ENCODE assay signal across 8 cellular contexts in genomic region chr20:58891076-58891685, GRCh38. TPM values are rescaled to one million over a fixed set of nuclear protein-coding genes. Genes with fewer than 3 reads are reported as not detected.
DNase-seq lines count a peak whose midpoint lies in the region; ATAC-seq and TF ChIP-seq lines count a peak whose summit lies in the region.

No MANE protein-coding gene starts in this region.

- BruUV-seq in Caco-2 (replicated peaks; lab: Mats Ljungman, UMichigan): no TSS peak

- WGBS in right lobe of liver (ENCODE audit: insufficient coverage, low coverage, low lambda C conversion rate, missing lambda C conversion rate): 3% methylated on average over 6 of the region's 99 CpGs

- H3K36me3 Mint-ChIP-seq in Caco-2 (ENCODE audit: insufficient read depth, unreplicated experiment): peaks cover 51% of the 10 kb centered on the region

- no peaks in the 10 kb centered on the region for H3K27me3 ChIP-seq in Caco-2 (replicated peaks; ENCODE audit: control insufficient read depth, insufficient read depth, low read length)
- H3K27me3 ChIP-seq in right lobe of liver: no peaks in the 10 kb centered on the region

- H3K9me3 ChIP-seq in Caco-2 (no peaks in the 10 kb centered on the region), right lobe of liver (no peaks in the 10 kb centered on the region)

- peak overlapping the region; percentile 85 for H3K27ac ChIP-seq in cingulate gyrus (ENCODE audit: low read depth, low read length)
- H3K27ac ChIP-seq in right lobe of liver: peak overlapping the region; percentile 67 to 89 (median 81)

- DNase-seq in Caco-2: peak; percentile 85 to 90
- DNase-seq in NCI-H1105 treated with DMSO at 0.1 percent for 48 hours (lab: John Stamatoyannopoulos, UW): peak; percentile 72
- peak; percentile 74 for DNase-seq in activated CD4-positive, alpha-beta T cell treated with anti-CD3 and anti-CD28 coated beads for 48 hours
- peak; percentile 78 to 85 (median 84) for DNase-seq in right lobe of liver
- DNase-seq in stimulated activated CD4-positive, alpha-beta T cell treated with anti-CD3 and anti-CD28 coated beads, Interleukin-4, amount 100 ng/mL, for 4 hours: peak; percentile 73 to 78

- peak; percentile 22 for ATAC-seq in GM21825 (IDR thresholded peaks at IDR 0.05; ENCODE audit: unreplicated experiment)
- ATAC-seq in right lobe of liver: peak; percentile 40 to 59 (median 57)
- ATAC-seq in GM18519 (IDR thresholded peaks at IDR 0.05; ENCODE audit: low FRiP score, unreplicated experiment): no peak

- POLR2A ChIA-PET in Caco-2 (lab: Charles Lee): interaction anchor here (0.5 to 1.1 kb wide), 6 partner anchors 12 to 282 kb away, joined by 3 to 7 read pairs (median 4); partner anchors contain the start of gene ATP5F1E

- intact Hi-C loops in Caco-2 (cut with micrococcal nuclease; ENCODE audit: unreplicated experiment): loop anchor here (2.0 kb wide), 1 partner anchor 142 kb away; the partner anchor contains the start of gene ATP5F1E
- intact Hi-C loops in right lobe of liver (cut with DNase I): loop anchor here in 1 of 2 donors (10.0 kb wide), 2 partner anchors 124 to 154 kb away; partner anchors contain the start of genes PRELID3B and TUBB1

- peak; percentile 78 for TF ChIP-seq POLR2A in right lobe of liver (IDR thresholded peaks at IDR 0.05)

- H3K4me1 Mint-ChIP-seq in Caco-2 (ENCODE audit: low read depth, unreplicated experiment): peaks cover 11% of the 10 kb centered on the region

- peak overlapping the region; percentile 99 for H3K4me3 Mint-ChIP-seq in Caco-2 (ENCODE audit: unreplicated experiment)

- H3K9me3 Mint-ChIP-seq in Caco-2 (ENCODE audit: unreplicated experiment): no peaks in the 10 kb centered on the region

- no peaks in the 10 kb centered on the region for H3K27me3 Mint-ChIP-seq in Caco-2 (ENCODE audit: insufficient read depth, unreplicated experiment)

- H3K36me3 ChIP-seq in Caco-2 (ENCODE audit: control insufficient read depth, insufficient read depth, low read length): no peaks in the 10 kb centered on the region
- H3K36me3 ChIP-seq in right lobe of liver: no peaks in the 10 kb centered on the region

- H3K27ac Mint-ChIP-seq in Caco-2 (ENCODE audit: unreplicated experiment): peak overlapping the region; percentile 95

- H3K4me3 ChIP-seq in Caco-2 (ENCODE audit: low read depth, low read length) (peak overlapping the region; percentile 98), right lobe of liver (peak overlapping the region; percentile 44 to 71 (median 54))

- TF ChIP-seq CTCF in Caco-2 (IDR thresholded peaks at IDR 0.05; ENCODE audit: insufficient read depth in 1 of 2, low read depth in 1 of 2, low read length in 1 of 2, severe bottlenecking in 1 of 2, unreplicated experiment in 1 of 2) (no peak), right lobe of liver (IDR thresholded peaks at IDR 0.05) (no peak)

- H3K4me1 ChIP-seq in Caco-2: peaks cover 26% of the 10 kb centered on the region
- H3K4me1 ChIP-seq in right lobe of liver: peaks cover 0 to 31% (median 14%) of the 10 kb centered on the region in 4 donors

- CTCF ChIA-PET in Caco-2 (lab: Charles Lee): no interaction called here

RNA-seq across cellular contexts. Expression of gene GNAS, which starts 38.7 kb away (rescaled TPM):
- total RNA-seq in Caco-2 (2022): 1,877 and 1,936 TPM in 2 replicates
- total RNA-seq in right lobe of liver: 100 to 1,000 TPM; 254 to 400 (median 287) TPM

RNA-seq across cellular contexts. Expression of gene GNAS-AS1, which starts 40.5 kb away (rescaled TPM):
- total RNA-seq in Caco-2 (2022): 4.2 and 5.1 TPM in 2 replicates
- under 1 TPM in 3 of 6 experiments, not detected in 3; 0.23 to 0.37 (median 0.27) TPM for total RNA-seq in right lobe of liver
